Comparison of ENCODE assay signal across 13 cellular contexts in genomic region chr3:44981751-44982150, GRCh38. TPM values are rescaled to one million over a fixed set of nuclear protein-coding genes. Genes with fewer than 3 reads are reported as not detected.
DNase-seq lines count a peak whose midpoint lies in the region; ATAC-seq and TF ChIP-seq lines count a peak whose summit lies in the region.
"Had no signal": no experiment of that assay in that cellular context is flagged by ENCODE, and none has a peak within 500 bp of the region (broad histone marks: within the 10 kb centered on the region; RNA-seq: fewer than 3 reads in every experiment).

No MANE protein-coding gene starts in this region.

- peak overlapping the region; percentile 17 for H3K4me3 Mint-ChIP-seq in activated T-cell treated with anti-CD3 and anti-CD28 coated beads, Interleukin-2, amount 50 U/mL, for 4 hours
- H3K4me3 Mint-ChIP-seq in activated naive CD8-positive, alpha-beta T cell treated with anti-CD3 and anti-CD28 coated beads, Interleukin-2, amount 10 ng/mL, durations not matched to agents 7 days and 5 days, result no peak overlapping the region
- no peak overlapping the region for H3K4me3 Mint-ChIP-seq in stimulated activated naive B cell treated with anti-CD40 and anti-IgM and Interleukin-4, amounts not matched to agents 10 μg/mL and 1 μg/mL and 100 μg/mL, for 72 hours

- peaks cover 5% of the 10 kb centered on the region for H3K36me3 Mint-ChIP-seq in activated T-cell treated with anti-CD3 and anti-CD28 coated beads, Interleukin-2, amount 50 U/mL, for 4 hours (ENCODE audit: insufficient read depth)
- peaks cover 19% of the 10 kb centered on the region for H3K36me3 Mint-ChIP-seq in activated naive CD8-positive, alpha-beta T cell treated with anti-CD3 and anti-CD28 coated beads, Interleukin-2, amount 10 ng/mL, durations not matched to agents 7 days and 5 days
- H3K36me3 Mint-ChIP-seq in stimulated activated naive B cell treated with anti-CD40 and anti-IgM and Interleukin-4, amounts not matched to agents 10 μg/mL and 1 μg/mL and 100 μg/mL, for 72 hours, result peaks cover 16 to 18% of the 10 kb centered on the region in 2 donors

- no peak overlapping the region for H3K4me3 ChIP-seq in ovary
- H3K4me3 ChIP-seq: body of pancreas, left ventricle myocardium inferior had no signal

- H3K27me3 ChIP-seq in ovary, result no peaks in the 10 kb centered on the region
- H3K27me3 ChIP-seq: body of pancreas had no signal

- peak overlapping the region; percentile 26 for H3K27ac Mint-ChIP-seq in activated naive CD8-positive, alpha-beta T cell treated with anti-CD3 and anti-CD28 coated beads, Interleukin-2, amount 10 ng/mL, durations not matched to agents 7 days and 5 days
- peak overlapping the region; percentile 69 for H3K27ac Mint-ChIP-seq in stimulated activated naive B cell treated with anti-CD40 and anti-IgM and Interleukin-4, amounts not matched to agents 10 μg/mL and 1 μg/mL and 100 μg/mL, for 72 hours

- H3K9me3 Mint-ChIP-seq in activated T-cell treated with anti-CD3 and anti-CD28 coated beads, Interleukin-2, amount 50 U/mL, for 4 hours, result no peaks in the 10 kb centered on the region
- no peaks in the 10 kb centered on the region for H3K9me3 Mint-ChIP-seq in activated naive CD8-positive, alpha-beta T cell treated with anti-CD3 and anti-CD28 coated beads, Interleukin-2, amount 10 ng/mL, durations not matched to agents 7 days and 5 days
- no peaks in the 10 kb centered on the region for H3K9me3 Mint-ChIP-seq in stimulated activated naive B cell treated with anti-CD40 and anti-IgM and Interleukin-4, amounts not matched to agents 10 μg/mL and 1 μg/mL and 100 μg/mL, for 72 hours

- no peak overlapping the region for H3K27ac ChIP-seq in ovary

- ATAC-seq in activated T-cell treated with anti-CD3 and anti-CD28 coated beads, Interleukin-2, amount 50 U/mL, for 4 hours, result peak; percentile 55 to 57
- ATAC-seq in HG03432 (IDR thresholded peaks at IDR 0.05; ENCODE audit: unreplicated experiment), result peak; percentile 54
- ATAC-seq in activated naive CD8-positive, alpha-beta T cell treated with anti-CD3 and anti-CD28 coated beads, Interleukin-2, amount 10 ng/mL, durations not matched to agents 7 days and 5 days (ENCODE audit: low read depth), result no peak
- ATAC-seq in stimulated activated naive B cell treated with anti-CD40 and anti-IgM and Interleukin-4, amounts not matched to agents 10 μg/mL and 1 μg/mL and 100 μg/mL, for 72 hours (replicated peaks), result peak; percentile 73
- no peak for ATAC-seq in GM21737 (IDR thresholded peaks at IDR 0.05; ENCODE audit: unreplicated experiment)
- ATAC-seq: body of pancreas had no signal

- H3K9me3 ChIP-seq in ovary, result no peaks in the 10 kb centered on the region
- H3K9me3 ChIP-seq: body of pancreas, left ventricle myocardium inferior had no signal

- TF ChIP-seq CTCF in ovary (IDR thresholded peaks at IDR 0.05), result no peak

- POLR2A ChIA-PET in activated naive CD8-positive, alpha-beta T cell treated with anti-CD3 and anti-CD28 coated beads, Interleukin-2, amount 10 ng/mL, durations not matched to agents 7 days and 5 days (lab: Charles Lee), result no interaction called here

- intact Hi-C loops in ovary (cut with DNase I), result no loop called here

- TF ChIP-seq POLR2A in ovary (IDR thresholded peaks at IDR 0.05), result no peak

- no peak for TF ChIP-seq EP300 in ovary (IDR thresholded peaks at IDR 0.05)

- WGBS in ovary, 3 donors, result 91 to 93% (median 92%) methylated on average over 4 of the region's 4 CpGs

- peaks cover 5% of the 10 kb centered on the region for H3K4me1 ChIP-seq in ovary (ENCODE audit: insufficient read depth)

- no peak for DNase-seq in activated T-cell treated with anti-CD3 and anti-CD28 coated beads, Interleukin-2, amount 50 U/mL, for 4 hours
- DNase-seq in activated T-cell treated with anti-CD3 and anti-CD28 coated beads, Interleukin-2, amount 50 U/mL, for 1 hour, result no peak
- no peak for DNase-seq in activated naive CD8-positive, alpha-beta T cell treated with anti-CD3 and anti-CD28 coated beads, Interleukin-2, amount 10 ng/mL, durations not matched to agents 7 days and 5 days
- no peak for DNase-seq in stimulated activated naive B cell treated with anti-CD40 and anti-IgM and Interleukin-4, amounts not matched to agents 10 μg/mL and 1 μg/mL and 100 μg/mL, for 72 hours
- DNase-seq in NCI-H774 (lab: John Stamatoyannopoulos, UW) (no peak), ovary (no peak)
- DNase-seq: body of pancreas; effector CD8-positive, alpha-beta T cell; left ventricle myocardium inferior; NCI-H2171 had no signal

- H3K36me3 ChIP-seq in ovary, result no peaks in the 10 kb centered on the region
- H3K36me3 ChIP-seq: left ventricle myocardium inferior had no signal

- no peaks in the 10 kb centered on the region for H3K27me3 Mint-ChIP-seq in activated T-cell treated with anti-CD3 and anti-CD28 coated beads, Interleukin-2, amount 50 U/mL, for 4 hours (ENCODE audit: low read depth)
- no peaks in the 10 kb centered on the region for H3K27me3 Mint-ChIP-seq in activated naive CD8-positive, alpha-beta T cell treated with anti-CD3 and anti-CD28 coated beads, Interleukin-2, amount 10 ng/mL, durations not matched to agents 7 days and 5 days
- no peaks in the 10 kb centered on the region for H3K27me3 Mint-ChIP-seq in stimulated activated naive B cell treated with anti-CD40 and anti-IgM and Interleukin-4, amounts not matched to agents 10 μg/mL and 1 μg/mL and 100 μg/mL, for 72 hours

- H3K4me1 Mint-ChIP-seq in activated T-cell treated with anti-CD3 and anti-CD28 coated beads, Interleukin-2, amount 50 U/mL, for 4 hours (ENCODE audit: low read depth), result peaks cover 76% of the 10 kb centered on the region
- H3K4me1 Mint-ChIP-seq in activated naive CD8-positive, alpha-beta T cell treated with anti-CD3 and anti-CD28 coated beads, Interleukin-2, amount 10 ng/mL, durations not matched to agents 7 days and 5 days, result peaks cover 64% of the 10 kb centered on the region
- peaks cover 40 to 66% of the 10 kb centered on the region in 2 donors for H3K4me1 Mint-ChIP-seq in stimulated activated naive B cell treated with anti-CD40 and anti-IgM and Interleukin-4, amounts not matched to agents 10 μg/mL and 1 μg/mL and 100 μg/mL, for 72 hours

RNA-seq across cellular contexts. Expression of gene EXOSC7, which starts 5.7 kb away (rescaled TPM):
- 10 to 100 TPM; 75.4 to 88.8 (median 83.4) TPM for total RNA-seq in activated T-cell treated with anti-CD3 and anti-CD28 coated beads, Interleukin-2, amount 50 U/mL, for 4 hours
- total RNA-seq in activated naive CD8-positive, alpha-beta T cell treated with anti-CD3 and anti-CD28 coated beads, Interleukin-2, amount 10 ng/mL, durations not matched to agents 7 days and 5 days, result 10 to 100 TPM; 47.8 to 49.0 TPM
- 10 to 100 TPM; 28.3 to 39.3 (median 36.8) TPM for total RNA-seq in ovary
- 10 to 100 TPM; 34.5 to 35.4 TPM for polyA plus RNA-seq in ovary

RNA-seq across cellular contexts. Expression of gene ZDHHC3, which starts 5.8 kb away (rescaled TPM):
- total RNA-seq in activated T-cell treated with anti-CD3 and anti-CD28 coated beads, Interleukin-2, amount 50 U/mL, for 4 hours, result 10 to 100 TPM; 33.6 to 44.5 (median 34.6) TPM
- 10 to 100 TPM; 44.7 to 51.1 TPM for total RNA-seq in activated naive CD8-positive, alpha-beta T cell treated with anti-CD3 and anti-CD28 coated beads, Interleukin-2, amount 10 ng/mL, durations not matched to agents 7 days and 5 days
- 10 to 100 TPM; 28.6 to 63.1 (median 46.2) TPM for total RNA-seq in ovary
- polyA plus RNA-seq in ovary, result 10 to 100 TPM; 30.6 to 81.2 TPM

RNA-seq across cellular contexts. Expression of gene CLEC3B, which starts 44.4 kb away (rescaled TPM):
- total RNA-seq in activated T-cell treated with anti-CD3 and anti-CD28 coated beads, Interleukin-2, amount 50 U/mL, for 4 hours, result under 1 TPM; 0.30 to 0.40 (median 0.38) TPM
- under 1 TPM in 1 of 2 experiments, not detected in 1; 0.45 TPM for total RNA-seq in activated naive CD8-positive, alpha-beta T cell treated with anti-CD3 and anti-CD28 coated beads, Interleukin-2, amount 10 ng/mL, durations not matched to agents 7 days and 5 days
- total RNA-seq in ovary, result 10 to 100 TPM in 3 of 7 donors, 1 to 10 TPM in 4; 2.9 to 18.2 (median 7.5) TPM
- polyA plus RNA-seq in ovary, result 10 to 100 TPM; 12.2 to 63.5 TPM
- total RNA-seq: MCF 10A had no signal

Comparison
In these comparisons a context has a peak if more than half of its experiments do, and no peak if none do; other contexts are left out.
1. ATAC-seq: peak in activated T-cell treated with anti-CD3 and anti-CD28 coated beads, Interleukin-2, amount 50 U/mL, for 4 hours (2 of 2), HG03432 (single experiment) and stimulated activated naive B cell treated with anti-CD40 and anti-IgM and Interleukin-4, amounts not matched to agents 10 μg/mL and 1 μg/mL and 100 μg/mL, for 72 hours (2 of 2); none in activated naive CD8-positive, alpha-beta T cell treated with anti-CD3 and anti-CD28 coated beads, Interleukin-2, amount 10 ng/mL, durations not matched to agents 7 days and 5 days (single experiment) and GM21737 (single experiment).